13 cellular contexts compared by ENCODE assay signal in the genomic region with DNA sequence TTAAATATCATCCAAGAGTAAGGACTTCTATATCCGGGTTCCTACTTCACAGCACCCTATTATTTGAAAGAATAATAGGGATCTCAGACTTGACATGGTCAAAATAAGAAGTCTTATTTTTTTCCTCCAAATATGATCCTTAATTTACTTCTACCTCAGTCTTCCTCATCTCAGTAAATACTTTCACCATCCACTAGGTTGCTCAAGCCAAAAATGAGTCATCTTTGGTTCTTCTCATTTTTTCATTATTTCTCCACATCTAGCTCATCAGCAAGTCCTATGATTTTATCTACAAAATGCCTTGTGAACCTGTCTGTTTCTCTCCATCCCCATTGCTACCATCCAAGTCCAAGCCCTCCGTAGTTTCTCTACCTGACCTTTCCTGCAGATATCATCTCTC.
A peak's percentile ranks its signal among the peaks of the same experiment; 100 is the strongest.
DNase-seq lines count a peak whose midpoint lies in the region; ATAC-seq and TF ChIP-seq lines count a peak whose summit lies in the region.
"Had no signal": no experiment of that assay in that cellular context is flagged by ENCODE, and none has a peak within 500 bp of the region (broad histone marks: within the 10 kb centered on the region; RNA-seq: fewer than 3 reads in every experiment).

No MANE protein-coding gene starts in this region.

- peak; percentile 35 for ATAC-seq in activated T-helper 17 cell treated with anti-CD3 and anti-CD28 coated beads, Interleukin-2, amount 50 U/mL, for 72 hours (replicated peaks)
- no peak for ATAC-seq in WTC11
- ATAC-seq: GM23338 had no signal

- H3K4me3 Mint-ChIP-seq in activated T-helper 17 cell treated with anti-CD3 and anti-CD28 coated beads, Interleukin-2, amount 50 U/mL, for 72 hours: no peak overlapping the region
- H3K4me3 Mint-ChIP-seq in glutamatergic neuron (ENCODE audit: unreplicated experiment) (no peak overlapping the region), WTC11 (no peak overlapping the region)
- H3K4me3 Mint-ChIP-seq: GM23338 had no signal

- H3K36me3 Mint-ChIP-seq in activated T-helper 17 cell treated with anti-CD3 and anti-CD28 coated beads, Interleukin-2, amount 50 U/mL, for 72 hours (ENCODE audit: low read depth): no peaks in the 10 kb centered on the region
- no peaks in the 10 kb centered on the region for H3K36me3 Mint-ChIP-seq in glutamatergic neuron (ENCODE audit: unreplicated experiment)
- no peaks in the 10 kb centered on the region for H3K36me3 Mint-ChIP-seq in WTC11

- POLR2A ChIA-PET in WTC11 (lab: Charles Lee): no interaction called here

- H3K4me1 Mint-ChIP-seq in activated T-helper 17 cell treated with anti-CD3 and anti-CD28 coated beads, Interleukin-2, amount 50 U/mL, for 72 hours: peaks cover 18% of the 10 kb centered on the region
- H3K4me1 Mint-ChIP-seq in glutamatergic neuron (ENCODE audit: low read depth, unreplicated experiment) (peaks cover 13% of the 10 kb centered on the region), WTC11 (peaks cover 11% of the 10 kb centered on the region)

- DNase-seq in AG20443 (ENCODE audit: low spot score): peak; percentile 51
- peak; percentile 15 for DNase-seq in KBM-7
- no peak for DNase-seq in glutamatergic neuron
- DNase-seq in C1 segment of cervical spinal cord (lab: John Stamatoyannopoulos, UW): no peak
- DNase-seq in NCI-H748 (lab: John Stamatoyannopoulos, UW; ENCODE audit: unreplicated experiment): no peak
- no peak for DNase-seq in NCI-H146 treated with DMSO at 0.1 percent for 48 hours (lab: John Stamatoyannopoulos, UW; ENCODE audit: unreplicated experiment)
- no peak for DNase-seq in WTC11 (ENCODE audit: low spot score)
- DNase-seq: activated gamma-delta T cell, NCI-H446 treated with DMSO at 0.1 percent for 48 hours, SHP77 treated with DMSO at 0.1 percent for 48 hours, thyroid gland had no signal

- in situ Hi-C loops in KBM-7 (cut with MboI; ENCODE audit: low pct_unique_long_range_greater_than_20kb, low sequenced_read_pairs): no loop called here

- CTCF ChIA-PET in WTC11 (lab: Charles Lee): interaction anchor here (0.7 kb wide), 1 partner anchor 972 kb away, joined by 4 read pairs; no protein-coding TSS in a partner anchor

- no peak overlapping the region for H3K27ac Mint-ChIP-seq in activated T-helper 17 cell treated with anti-CD3 and anti-CD28 coated beads, Interleukin-2, amount 50 U/mL, for 72 hours
- no peak overlapping the region for H3K27ac Mint-ChIP-seq in glutamatergic neuron (ENCODE audit: unreplicated experiment)
- H3K27ac Mint-ChIP-seq in WTC11: no peak overlapping the region
- H3K27ac Mint-ChIP-seq: GM23338 had no signal

- peak; percentile 24 for TF ChIP-seq CTCF in glutamatergic neuron (IDR thresholded peaks at IDR 0.05; ENCODE audit: partially characterized antibody, unreplicated experiment)
- TF ChIP-seq CTCF in WTC11 (IDR thresholded peaks at IDR 0.05): no peak

- H3K9me3 Mint-ChIP-seq in activated T-helper 17 cell treated with anti-CD3 and anti-CD28 coated beads, Interleukin-2, amount 50 U/mL, for 72 hours: no peaks in the 10 kb centered on the region
- H3K9me3 Mint-ChIP-seq in glutamatergic neuron (ENCODE audit: unreplicated experiment): peaks cover 2% of the 10 kb centered on the region
- peaks cover 6% of the 10 kb centered on the region for H3K9me3 Mint-ChIP-seq in WTC11
- H3K9me3 Mint-ChIP-seq: GM23338 had no signal

- no peaks in the 10 kb centered on the region for H3K27me3 Mint-ChIP-seq in activated T-helper 17 cell treated with anti-CD3 and anti-CD28 coated beads, Interleukin-2, amount 50 U/mL, for 72 hours
- H3K27me3 Mint-ChIP-seq in glutamatergic neuron (ENCODE audit: unreplicated experiment): peaks cover 3% of the 10 kb centered on the region
- H3K27me3 Mint-ChIP-seq in WTC11 (ENCODE audit: low read depth): peaks cover 7% of the 10 kb centered on the region; the same call in 1 of the 2 replicates

TF ChIP-seq in WTC11, 78 proteins besides CTCF, POLR2A, EP300 and RAD21 (continues in another document):
- no peak for TF ChIP-seq NFATC4 (CRISPR knock-in tag; IDR thresholded peaks at IDR 0.05)
- TF ChIP-seq NFYB (CRISPR knock-in tag; conservative IDR thresholded peaks at IDR 0.05; ENCODE audit: low read depth): no peak
- TF ChIP-seq, protein P1, sequence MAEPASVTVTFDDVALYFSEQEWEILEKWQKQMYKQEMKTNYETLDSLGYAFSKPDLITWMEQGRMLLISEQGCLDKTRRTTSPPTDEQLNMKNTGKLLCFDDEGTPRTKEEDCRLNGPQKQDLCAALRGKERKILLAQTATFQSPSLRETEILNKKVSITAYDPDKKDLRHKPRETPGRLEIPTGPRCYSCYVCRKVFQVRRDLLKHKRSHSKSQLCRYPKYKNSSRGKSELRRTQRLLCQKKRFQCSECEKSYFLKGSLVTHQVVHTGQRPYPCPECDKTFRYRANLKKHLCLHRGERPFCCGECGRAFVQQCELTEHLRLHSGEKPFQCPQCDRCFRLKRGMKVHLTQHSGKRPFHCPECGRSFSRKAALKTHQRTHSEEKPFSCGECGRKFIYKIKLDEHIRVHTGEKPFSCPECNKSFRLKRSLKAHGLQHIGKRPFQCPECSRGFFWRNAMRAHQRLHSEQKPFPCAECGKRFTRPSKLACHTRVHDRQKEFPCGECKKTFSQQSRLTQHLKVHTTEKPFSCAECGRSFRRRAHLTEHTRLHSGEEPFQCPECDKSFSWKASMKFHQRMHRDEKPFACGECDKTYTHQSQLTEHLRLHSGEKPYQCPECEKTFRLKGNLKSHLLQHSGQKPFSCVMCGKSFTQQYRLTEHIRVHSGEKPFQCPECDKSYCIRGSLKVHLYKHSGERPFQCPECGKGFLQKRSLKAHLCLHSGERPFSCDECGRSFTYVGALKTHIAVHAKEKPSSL (CRISPR knock-in tag; conservative IDR thresholded peaks at IDR 0.05): no peak
- TF ChIP-seq, protein P2, sequence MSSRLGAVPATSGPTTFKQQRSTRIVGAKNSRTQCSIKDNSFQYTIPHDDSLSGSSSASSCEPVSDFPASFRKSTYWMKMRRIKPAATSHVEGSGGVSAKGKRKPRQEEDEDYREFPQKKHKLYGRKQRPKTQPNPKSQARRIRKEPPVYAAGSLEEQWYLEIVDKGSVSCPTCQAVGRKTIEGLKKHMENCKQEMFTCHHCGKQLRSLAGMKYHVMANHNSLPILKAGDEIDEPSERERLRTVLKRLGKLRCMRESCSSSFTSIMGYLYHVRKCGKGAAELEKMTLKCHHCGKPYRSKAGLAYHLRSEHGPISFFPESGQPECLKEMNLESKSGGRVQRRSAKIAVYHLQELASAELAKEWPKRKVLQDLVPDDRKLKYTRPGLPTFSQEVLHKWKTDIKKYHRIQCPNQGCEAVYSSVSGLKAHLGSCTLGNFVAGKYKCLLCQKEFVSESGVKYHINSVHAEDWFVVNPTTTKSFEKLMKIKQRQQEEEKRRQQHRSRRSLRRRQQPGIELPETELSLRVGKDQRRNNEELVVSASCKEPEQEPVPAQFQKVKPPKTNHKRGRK (CRISPR knock-in tag; IDR thresholded peaks at IDR 0.05; ENCODE audit: borderline replicate concordance): no peak
- no peak for TF ChIP-seq CREB1 (CRISPR knock-in tag; IDR thresholded peaks at IDR 0.05)
- TF ChIP-seq, protein P3, sequence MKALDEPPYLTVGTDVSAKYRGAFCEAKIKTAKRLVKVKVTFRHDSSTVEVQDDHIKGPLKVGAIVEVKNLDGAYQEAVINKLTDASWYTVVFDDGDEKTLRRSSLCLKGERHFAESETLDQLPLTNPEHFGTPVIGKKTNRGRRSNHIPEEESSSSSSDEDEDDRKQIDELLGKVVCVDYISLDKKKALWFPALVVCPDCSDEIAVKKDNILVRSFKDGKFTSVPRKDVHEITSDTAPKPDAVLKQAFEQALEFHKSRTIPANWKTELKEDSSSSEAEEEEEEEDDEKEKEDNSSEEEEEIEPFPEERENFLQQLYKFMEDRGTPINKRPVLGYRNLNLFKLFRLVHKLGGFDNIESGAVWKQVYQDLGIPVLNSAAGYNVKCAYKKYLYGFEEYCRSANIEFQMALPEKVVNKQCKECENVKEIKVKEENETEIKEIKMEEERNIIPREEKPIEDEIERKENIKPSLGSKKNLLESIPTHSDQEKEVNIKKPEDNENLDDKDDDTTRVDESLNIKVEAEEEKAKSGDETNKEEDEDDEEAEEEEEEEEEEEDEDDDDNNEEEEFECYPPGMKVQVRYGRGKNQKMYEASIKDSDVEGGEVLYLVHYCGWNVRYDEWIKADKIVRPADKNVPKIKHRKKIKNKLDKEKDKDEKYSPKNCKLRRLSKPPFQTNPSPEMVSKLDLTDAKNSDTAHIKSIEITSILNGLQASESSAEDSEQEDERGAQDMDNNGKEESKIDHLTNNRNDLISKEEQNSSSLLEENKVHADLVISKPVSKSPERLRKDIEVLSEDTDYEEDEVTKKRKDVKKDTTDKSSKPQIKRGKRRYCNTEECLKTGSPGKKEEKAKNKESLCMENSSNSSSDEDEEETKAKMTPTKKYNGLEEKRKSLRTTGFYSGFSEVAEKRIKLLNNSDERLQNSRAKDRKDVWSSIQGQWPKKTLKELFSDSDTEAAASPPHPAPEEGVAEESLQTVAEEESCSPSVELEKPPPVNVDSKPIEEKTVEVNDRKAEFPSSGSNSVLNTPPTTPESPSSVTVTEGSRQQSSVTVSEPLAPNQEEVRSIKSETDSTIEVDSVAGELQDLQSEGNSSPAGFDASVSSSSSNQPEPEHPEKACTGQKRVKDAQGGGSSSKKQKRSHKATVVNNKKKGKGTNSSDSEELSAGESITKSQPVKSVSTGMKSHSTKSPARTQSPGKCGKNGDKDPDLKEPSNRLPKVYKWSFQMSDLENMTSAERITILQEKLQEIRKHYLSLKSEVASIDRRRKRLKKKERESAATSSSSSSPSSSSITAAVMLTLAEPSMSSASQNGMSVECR (CRISPR knock-in tag; IDR thresholded peaks at IDR 0.05; ENCODE audit: borderline replicate concordance): no peak
- no peak for TF ChIP-seq NR1H2 (CRISPR knock-in tag; IDR thresholded peaks at IDR 0.05)
- TF ChIP-seq, protein P4, sequence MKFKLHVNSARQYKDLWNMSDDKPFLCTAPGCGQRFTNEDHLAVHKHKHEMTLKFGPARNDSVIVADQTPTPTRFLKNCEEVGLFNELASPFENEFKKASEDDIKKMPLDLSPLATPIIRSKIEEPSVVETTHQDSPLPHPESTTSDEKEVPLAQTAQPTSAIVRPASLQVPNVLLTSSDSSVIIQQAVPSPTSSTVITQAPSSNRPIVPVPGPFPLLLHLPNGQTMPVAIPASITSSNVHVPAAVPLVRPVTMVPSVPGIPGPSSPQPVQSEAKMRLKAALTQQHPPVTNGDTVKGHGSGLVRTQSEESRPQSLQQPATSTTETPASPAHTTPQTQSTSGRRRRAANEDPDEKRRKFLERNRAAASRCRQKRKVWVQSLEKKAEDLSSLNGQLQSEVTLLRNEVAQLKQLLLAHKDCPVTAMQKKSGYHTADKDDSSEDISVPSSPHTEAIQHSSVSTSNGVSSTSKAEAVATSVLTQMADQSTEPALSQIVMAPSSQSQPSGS (CRISPR knock-in tag; IDR thresholded peaks at IDR 0.05; ENCODE audit: borderline replicate concordance, low read depth): no peak
- TF ChIP-seq FOXK1 (CRISPR knock-in tag; IDR thresholded peaks at IDR 0.05): no peak
- TF ChIP-seq, protein P5, sequence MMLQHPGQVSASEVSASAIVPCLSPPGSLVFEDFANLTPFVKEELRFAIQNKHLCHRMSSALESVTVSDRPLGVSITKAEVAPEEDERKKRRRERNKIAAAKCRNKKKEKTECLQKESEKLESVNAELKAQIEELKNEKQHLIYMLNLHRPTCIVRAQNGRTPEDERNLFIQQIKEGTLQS (CRISPR knock-in tag; conservative IDR thresholded peaks at IDR 0.05): no peak

Comparison
In these comparisons a context has a peak if more than half of its experiments do, and no peak if none do; other contexts are left out.
1. DNase-seq: peak in AG20443 (single experiment) and KBM-7 (single experiment); none in glutamatergic neuron (single experiment), C1 segment of cervical spinal cord (0 of 14), NCI-H748 (single experiment), NCI-H146 treated with DMSO at 0.1 percent for 48 hours (single experiment) and WTC11 (single experiment).